ENCODE assay signal across 10 cellular contexts in genomic region chr11:25200925-25201324, GRCh38.
"Had no signal": no experiment of that assay in that cellular context is flagged by ENCODE, and none has a peak within 500 bp of the region (broad histone marks: within the 10 kb centered on the region; RNA-seq: fewer than 3 reads in every experiment).

No MANE protein-coding gene starts in this region.

- H3K36me3 ChIP-seq: HAP-1 had no signal

- H3K4me2 ChIP-seq: GM23338 had no signal

- DNase-seq: GM23248, GOT3, H7, HCEC 1CT, HFFc6 had no signal

- FAIRE-seq: H1, H54 had no signal

- H3K4me3 ChIP-seq: GM23248, GM23338, HAP-1 had no signal

- H3K9me3 ChIP-seq: HAP-1 had no signal

- H3K27ac ChIP-seq: GM23248 had no signal

- ATAC-seq: GM23338, HCT116 had no signal

- H2AFZ ChIP-seq: GM23248, GM23338 had no signal

- H3K4me3 Mint-ChIP-seq: GM23338, HFFc6 had no signal

- H3K9ac ChIP-seq: GM23248 had no signal

- H3K27ac Mint-ChIP-seq: HFFc6 had no signal
